1 cellular context compared by ENCODE assay signal in genomic region chr2:137194111-137194510, GRCh38.
TF ChIP-seq lines count a peak whose summit lies in the region.

No MANE protein-coding gene starts in this region.

TF ChIP-seq in WTC11, 78 proteins besides CTCF, POLR2A, EP300 and RAD21 (continued from another document):
- TF ChIP-seq ZNF532 (CRISPR knock-in tag; IDR thresholded peaks at IDR 0.05; ENCODE audit: borderline replicate concordance) (no peak), HMGA2 (CRISPR knock-in tag; IDR thresholded peaks at IDR 0.05) (no peak), ZNF423 (CRISPR knock-in tag; IDR thresholded peaks at IDR 0.05) (no peak), RELA (CRISPR knock-in tag; IDR thresholded peaks at IDR 0.05; ENCODE audit: borderline replicate concordance) (no peak), GTF2I (CRISPR knock-in tag; conservative IDR thresholded peaks at IDR 0.05) (no peak), ELF4 (CRISPR knock-in tag; IDR thresholded peaks at IDR 0.05; ENCODE audit: low read depth) (no peak)
